32 cellular contexts compared by ENCODE assay signal in genomic region chr2:120947327-120947726, GRCh38.
"Had no signal": no experiment of that assay in that cellular context is flagged by ENCODE, and none has a peak within 500 bp of the region (broad histone marks: within the 10 kb centered on the region; RNA-seq: fewer than 3 reads in every experiment).

No MANE protein-coding gene starts in this region.

- DNase-seq: activated CD4-positive, alpha-beta memory T cell treated with anti-CD3 and anti-CD28 coated beads, Interleukin-2, amount 10 ng/mL, durations not matched to agents 7 days and 5 days; activated CD4-positive, alpha-beta T cell treated with anti-CD3 and anti-CD28 coated beads for 1 hour; activated CD4-positive, alpha-beta T cell treated with anti-CD3 and anti-CD28 coated beads for 4 hours; activated CD4-positive, alpha-beta T cell treated with anti-CD3 and anti-CD28 coated beads, Interleukin-2, amount 10 ng/mL, durations not matched to agents 7 days and 5 days; activated CD4-positive, alpha-beta T cell treated with anti-CD3 and anti-CD28 coated beads, Interleukin-2, amount 50 U/mL, for 4 hours; activated CD8-positive, alpha-beta memory T cell treated with anti-CD3 and anti-CD28 coated beads, Interleukin-2, amount 50 U/mL, for 48 hours; activated gamma-delta T cell; activated naive CD4-positive, alpha-beta T cell treated with Interleukin-2 at 50 U/mL for 16 hours; activated naive CD8-positive, alpha-beta T cell treated with anti-CD3 and anti-CD28 coated beads for 36 hours; activated naive CD8-positive, alpha-beta T cell treated with anti-CD3 and anti-CD28 coated beads, Interleukin-2, amount 50 U/mL, for 24 hours; activated T-cell treated with anti-CD3 and anti-CD28 coated beads for 4 hours; activated T-cell treated with anti-CD3 and anti-CD28 coated beads, Interleukin-2, amount 50 U/mL, for 24 hours; activated T-cell treated with anti-CD3 and anti-CD28 coated beads, Interleukin-2, amount 50 U/mL, for 72 hours; adrenal gland; amygdala; aorta; body of pancreas; central memory CD4-positive, alpha-beta T cell; cerebellar nuclear complex; colonic mucosa; effector CD8-positive, alpha-beta T cell; foreskin fibroblast; head of caudate nucleus; T-helper 1 cell; T-helper 17 cell had no signal

- H3K4me1 ChIP-seq: adrenal gland, colonic mucosa had no signal

- H3K27ac ChIP-seq: adrenal gland, body of pancreas, cardiac muscle cell, colonic mucosa had no signal

- H3K27me3 ChIP-seq: adrenal gland, body of pancreas, cardiac muscle cell, colonic mucosa had no signal

- H3K4me3 ChIP-seq: adrenal gland, body of pancreas, cardiac muscle cell, colonic mucosa had no signal

- FAIRE-seq: endometrium, frontal cortex had no signal

- H3K9me3 Mint-ChIP-seq: activated CD4-positive, alpha-beta memory T cell treated with anti-CD3 and anti-CD28 coated beads, Interleukin-2, amount 10 ng/mL, durations not matched to agents 7 days and 5 days; activated CD4-positive, alpha-beta T cell treated with anti-CD3 and anti-CD28 coated beads, Interleukin-2, amount 10 ng/mL, durations not matched to agents 7 days and 5 days; activated naive CD4-positive, alpha-beta T cell treated with anti-CD3 and anti-CD28 coated beads, Interleukin-2, amount 50 U/mL, for 24 hours; activated naive CD8-positive, alpha-beta T cell treated with anti-CD3 and anti-CD28 coated beads for 36 hours; activated naive CD8-positive, alpha-beta T cell treated with anti-CD3 and anti-CD28 coated beads, Interleukin-2, amount 50 U/mL, for 24 hours; activated T-cell treated with anti-CD3 and anti-CD28 coated beads, Interleukin-2, amount 50 U/mL, for 24 hours; WTC11 had no signal

- H3K27ac Mint-ChIP-seq: activated CD4-positive, alpha-beta memory T cell treated with anti-CD3 and anti-CD28 coated beads, Interleukin-2, amount 10 ng/mL, durations not matched to agents 7 days and 5 days; activated CD4-positive, alpha-beta T cell treated with anti-CD3 and anti-CD28 coated beads, Interleukin-2, amount 10 ng/mL, durations not matched to agents 7 days and 5 days; activated naive CD4-positive, alpha-beta T cell treated with anti-CD3 and anti-CD28 coated beads, Interleukin-2, amount 50 U/mL, for 24 hours; activated naive CD8-positive, alpha-beta T cell treated with anti-CD3 and anti-CD28 coated beads for 36 hours; activated naive CD8-positive, alpha-beta T cell treated with anti-CD3 and anti-CD28 coated beads, Interleukin-2, amount 50 U/mL, for 24 hours; activated T-cell treated with anti-CD3 and anti-CD28 coated beads, Interleukin-2, amount 50 U/mL, for 24 hours; activated T-cell treated with anti-CD3 and anti-CD28 coated beads, Interleukin-2, amount 50 U/mL, for 72 hours; T-helper 17 cell; T-helper 2 cell treated with Interferon-gamma antibody and Interleukin-4, amounts not matched to agents 5 μg/mL and 100 μg/mL, for 36 hours; WTC11 had no signal

- H3K27me3 Mint-ChIP-seq: activated CD4-positive, alpha-beta memory T cell treated with anti-CD3 and anti-CD28 coated beads, Interleukin-2, amount 10 ng/mL, durations not matched to agents 7 days and 5 days; activated CD4-positive, alpha-beta T cell treated with anti-CD3 and anti-CD28 coated beads, Interleukin-2, amount 10 ng/mL, durations not matched to agents 7 days and 5 days; activated naive CD4-positive, alpha-beta T cell treated with anti-CD3 and anti-CD28 coated beads, Interleukin-2, amount 50 U/mL, for 24 hours; activated naive CD8-positive, alpha-beta T cell treated with anti-CD3 and anti-CD28 coated beads for 36 hours; activated T-cell treated with anti-CD3 and anti-CD28 coated beads, Interleukin-2, amount 50 U/mL, for 24 hours had no signal

- H3K36me3 ChIP-seq: adrenal gland, cardiac muscle cell, colonic mucosa had no signal

- H3K4me3 Mint-ChIP-seq: activated CD4-positive, alpha-beta memory T cell treated with anti-CD3 and anti-CD28 coated beads, Interleukin-2, amount 10 ng/mL, durations not matched to agents 7 days and 5 days; activated CD4-positive, alpha-beta T cell treated with anti-CD3 and anti-CD28 coated beads, Interleukin-2, amount 10 ng/mL, durations not matched to agents 7 days and 5 days; activated naive CD4-positive, alpha-beta T cell treated with anti-CD3 and anti-CD28 coated beads, Interleukin-2, amount 50 U/mL, for 24 hours; activated naive CD8-positive, alpha-beta T cell treated with anti-CD3 and anti-CD28 coated beads for 36 hours; activated naive CD8-positive, alpha-beta T cell treated with anti-CD3 and anti-CD28 coated beads, Interleukin-2, amount 50 U/mL, for 24 hours; activated T-cell treated with anti-CD3 and anti-CD28 coated beads, Interleukin-2, amount 50 U/mL, for 24 hours; activated T-cell treated with anti-CD3 and anti-CD28 coated beads, Interleukin-2, amount 50 U/mL, for 72 hours; T-helper 17 cell; T-helper 2 cell treated with Interferon-gamma antibody and Interleukin-4, amounts not matched to agents 5 μg/mL and 100 μg/mL, for 36 hours; WTC11 had no signal

- H3K9me3 ChIP-seq: adrenal gland, body of pancreas, colonic mucosa had no signal

- H3K36me3 Mint-ChIP-seq: activated naive CD4-positive, alpha-beta T cell treated with anti-CD3 and anti-CD28 coated beads, Interleukin-2, amount 50 U/mL, for 24 hours; activated naive CD8-positive, alpha-beta T cell treated with anti-CD3 and anti-CD28 coated beads for 36 hours had no signal

- H3K4me1 Mint-ChIP-seq: activated naive CD4-positive, alpha-beta T cell treated with anti-CD3 and anti-CD28 coated beads, Interleukin-2, amount 50 U/mL, for 24 hours; activated naive CD8-positive, alpha-beta T cell treated with anti-CD3 and anti-CD28 coated beads for 36 hours; activated naive CD8-positive, alpha-beta T cell treated with anti-CD3 and anti-CD28 coated beads, Interleukin-2, amount 50 U/mL, for 24 hours; WTC11 had no signal

- ATAC-seq: activated naive CD8-positive, alpha-beta T cell treated with anti-CD3 and anti-CD28 coated beads, Interleukin-2, amount 50 U/mL, for 24 hours; activated T-cell treated with anti-CD3 and anti-CD28 coated beads, Interleukin-2, amount 50 U/mL, for 72 hours; body of pancreas; esophagus mucosa; T-helper 17 cell; WTC11 had no signal
